Comparison of ENCODE assay signal across 1 cellular context in the genomic region with DNA sequence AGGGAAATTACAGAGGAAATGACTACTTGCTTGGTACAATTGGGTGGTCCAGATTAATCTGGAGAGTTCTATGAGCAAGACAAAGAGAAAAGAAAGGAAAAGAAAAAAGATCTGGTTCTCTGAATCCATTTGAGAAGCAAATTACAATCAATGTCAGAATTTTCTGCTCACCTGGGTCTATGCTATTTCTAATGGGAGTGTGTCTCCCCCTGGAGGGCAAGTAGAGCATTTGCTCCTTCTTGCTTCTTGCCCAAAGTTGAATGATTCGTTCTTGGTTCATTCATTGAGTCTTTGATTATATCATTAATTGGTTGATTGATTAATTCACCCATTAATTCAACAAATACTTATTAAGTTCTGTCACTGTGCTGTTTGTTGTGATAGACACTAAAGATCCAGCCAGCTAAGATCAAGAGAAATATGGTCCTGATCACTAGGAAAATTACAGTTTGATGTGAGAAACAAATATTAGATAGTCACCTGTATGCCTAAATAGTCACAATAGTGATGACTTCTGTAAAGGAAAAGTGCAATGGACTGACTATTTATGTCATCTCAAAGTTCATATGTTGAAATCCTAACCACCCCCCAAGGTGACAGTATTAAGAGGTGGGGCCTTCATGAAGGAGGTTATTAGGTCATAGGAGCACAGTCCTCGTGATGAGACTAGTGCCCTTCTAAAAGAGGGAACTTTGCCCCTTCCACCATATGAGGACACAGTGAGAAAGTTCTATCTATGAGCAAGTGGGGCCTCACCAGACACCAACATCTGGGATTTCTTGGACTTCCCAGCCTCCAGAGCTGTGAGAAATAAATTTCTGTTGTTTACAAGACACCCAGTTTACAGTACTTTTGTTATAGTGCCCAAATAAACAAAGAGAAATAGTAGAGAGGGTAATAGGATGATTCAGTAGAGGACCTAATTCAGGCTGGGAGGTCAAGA.
A peak's percentile ranks its signal among the peaks of the same experiment; 100 is the strongest.
TF ChIP-seq lines count a peak whose summit lies in the region.

No MANE protein-coding gene starts in this region.

TF ChIP-seq in K562, 482 proteins besides CTCF, POLR2A, EP300 and RAD21:
- TF ChIP-seq ETS2 (tag; IDR thresholded peaks at IDR 0.05; ENCODE audit: borderline replicate concordance, poor library complexity, severe bottlenecking) (no peak), SMC3 (conservative IDR thresholded peaks at IDR 0.05; ENCODE audit: insufficient read depth, low read depth, low read length) (peak; percentile 89), KLF16 (IDR thresholded peaks at IDR 0.05) (0 out of 2 replicates have a peak, but pooled peaks have one; percentile 43), ARNT (IDR thresholded peaks at IDR 0.05) (peak in 1 of 2 experiments; percentile 29; a peak in 1 of 4 replicates), ZNF24 (IDR thresholded peaks at IDR 0.05) (peak; percentile 38; the same call in 1 of the 2 replicates), CC2D1A (IDR thresholded peaks at IDR 0.05) (peak; percentile 66; the same call in 1 of the 2 replicates), ZC3H4 (CRISPR knock-in tag; IDR thresholded peaks at IDR 0.05; ENCODE audit: borderline replicate concordance) (no peak), ARID2 (IDR thresholded peaks at IDR 0.05) (peak; percentile 53; the same call in 1 of the 2 replicates)
- TF ChIP-seq, protein P1, sequence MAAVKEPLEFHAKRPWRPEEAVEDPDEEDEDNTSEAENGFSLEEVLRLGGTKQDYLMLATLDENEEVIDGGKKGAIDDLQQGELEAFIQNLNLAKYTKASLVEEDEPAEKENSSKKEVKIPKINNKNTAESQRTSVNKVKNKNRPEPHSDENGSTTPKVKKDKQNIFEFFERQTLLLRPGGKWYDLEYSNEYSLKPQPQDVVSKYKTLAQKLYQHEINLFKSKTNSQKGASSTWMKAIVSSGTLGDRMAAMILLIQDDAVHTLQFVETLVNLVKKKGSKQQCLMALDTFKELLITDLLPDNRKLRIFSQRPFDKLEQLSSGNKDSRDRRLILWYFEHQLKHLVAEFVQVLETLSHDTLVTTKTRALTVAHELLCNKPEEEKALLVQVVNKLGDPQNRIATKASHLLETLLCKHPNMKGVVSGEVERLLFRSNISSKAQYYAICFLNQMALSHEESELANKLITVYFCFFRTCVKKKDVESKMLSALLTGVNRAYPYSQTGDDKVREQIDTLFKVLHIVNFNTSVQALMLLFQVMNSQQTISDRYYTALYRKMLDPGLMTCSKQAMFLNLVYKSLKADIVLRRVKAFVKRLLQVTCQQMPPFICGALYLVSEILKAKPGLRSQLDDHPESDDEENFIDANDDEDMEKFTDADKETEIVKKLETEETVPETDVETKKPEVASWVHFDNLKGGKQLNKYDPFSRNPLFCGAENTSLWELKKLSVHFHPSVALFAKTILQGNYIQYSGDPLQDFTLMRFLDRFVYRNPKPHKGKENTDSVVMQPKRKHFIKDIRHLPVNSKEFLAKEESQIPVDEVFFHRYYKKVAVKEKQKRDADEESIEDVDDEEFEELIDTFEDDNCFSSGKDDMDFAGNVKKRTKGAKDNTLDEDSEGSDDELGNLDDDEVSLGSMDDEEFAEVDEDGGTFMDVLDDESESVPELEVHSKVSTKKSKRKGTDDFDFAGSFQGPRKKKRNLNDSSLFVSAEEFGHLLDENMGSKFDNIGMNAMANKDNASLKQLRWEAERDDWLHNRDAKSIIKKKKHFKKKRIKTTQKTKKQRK (IDR thresholded peaks at IDR 0.05; ENCODE audit: borderline replicate concordance, low read depth, low read length): no peak
- TF ChIP-seq, protein P2, sequence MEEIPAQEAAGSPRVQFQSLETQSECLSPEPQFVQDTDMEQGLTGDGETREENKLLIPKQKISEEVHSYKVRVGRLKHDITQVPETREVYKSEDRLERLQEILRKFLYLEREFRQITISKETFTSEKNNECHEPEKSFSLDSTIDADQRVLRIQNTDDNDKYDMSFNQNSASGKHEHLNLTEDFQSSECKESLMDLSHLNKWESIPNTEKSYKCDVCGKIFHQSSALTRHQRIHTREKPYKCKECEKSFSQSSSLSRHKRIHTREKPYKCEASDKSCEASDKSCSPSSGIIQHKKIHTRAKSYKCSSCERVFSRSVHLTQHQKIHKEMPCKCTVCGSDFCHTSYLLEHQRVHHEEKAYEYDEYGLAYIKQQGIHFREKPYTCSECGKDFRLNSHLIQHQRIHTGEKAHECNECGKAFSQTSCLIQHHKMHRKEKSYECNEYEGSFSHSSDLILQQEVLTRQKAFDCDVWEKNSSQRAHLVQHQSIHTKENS (CRISPR knock-in tag; IDR thresholded peaks at IDR 0.05): 0 out of 2 replicates have a peak, but pooled peaks have one; percentile 23
- TF ChIP-seq, protein P3, sequence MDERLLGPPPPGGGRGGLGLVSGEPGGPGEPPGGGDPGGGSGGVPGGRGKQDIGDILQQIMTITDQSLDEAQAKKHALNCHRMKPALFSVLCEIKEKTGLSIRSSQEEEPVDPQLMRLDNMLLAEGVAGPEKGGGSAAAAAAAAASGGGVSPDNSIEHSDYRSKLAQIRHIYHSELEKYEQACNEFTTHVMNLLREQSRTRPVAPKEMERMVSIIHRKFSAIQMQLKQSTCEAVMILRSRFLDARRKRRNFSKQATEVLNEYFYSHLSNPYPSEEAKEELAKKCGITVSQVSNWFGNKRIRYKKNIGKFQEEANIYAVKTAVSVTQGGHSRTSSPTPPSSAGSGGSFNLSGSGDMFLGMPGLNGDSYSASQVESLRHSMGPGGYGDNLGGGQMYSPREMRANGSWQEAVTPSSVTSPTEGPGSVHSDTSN (CRISPR knock-in tag; IDR thresholded peaks at IDR 0.05; ENCODE audit: low read depth): no peak
- TF ChIP-seq, protein P3 (tag; conservative IDR thresholded peaks at IDR 0.05; ENCODE audit: low read depth): 0 out of 2 replicates have a peak, but pooled peaks have one; percentile 25
- TF ChIP-seq, protein P4, sequence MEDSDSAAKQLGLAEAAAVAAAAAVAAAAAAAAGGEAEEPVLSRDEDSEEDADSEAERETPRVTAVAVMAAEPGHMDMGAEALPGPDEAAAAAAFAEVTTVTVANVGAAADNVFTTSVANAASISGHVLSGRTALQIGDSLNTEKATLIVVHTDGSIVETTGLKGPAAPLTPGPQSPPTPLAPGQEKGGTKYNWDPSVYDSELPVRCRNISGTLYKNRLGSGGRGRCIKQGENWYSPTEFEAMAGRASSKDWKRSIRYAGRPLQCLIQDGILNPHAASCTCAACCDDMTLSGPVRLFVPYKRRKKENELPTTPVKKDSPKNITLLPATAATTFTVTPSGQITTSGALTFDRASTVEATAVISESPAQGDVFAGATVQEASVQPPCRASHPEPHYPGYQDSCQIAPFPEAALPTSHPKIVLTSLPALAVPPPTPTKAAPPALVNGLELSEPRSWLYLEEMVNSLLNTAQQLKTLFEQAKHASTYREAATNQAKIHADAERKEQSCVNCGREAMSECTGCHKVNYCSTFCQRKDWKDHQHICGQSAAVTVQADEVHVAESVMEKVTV (CRISPR knock-in tag; IDR thresholded peaks at IDR 0.05): peak; percentile 86
